ENCODE assay signal across 11 cellular contexts in the genomic region with DNA sequence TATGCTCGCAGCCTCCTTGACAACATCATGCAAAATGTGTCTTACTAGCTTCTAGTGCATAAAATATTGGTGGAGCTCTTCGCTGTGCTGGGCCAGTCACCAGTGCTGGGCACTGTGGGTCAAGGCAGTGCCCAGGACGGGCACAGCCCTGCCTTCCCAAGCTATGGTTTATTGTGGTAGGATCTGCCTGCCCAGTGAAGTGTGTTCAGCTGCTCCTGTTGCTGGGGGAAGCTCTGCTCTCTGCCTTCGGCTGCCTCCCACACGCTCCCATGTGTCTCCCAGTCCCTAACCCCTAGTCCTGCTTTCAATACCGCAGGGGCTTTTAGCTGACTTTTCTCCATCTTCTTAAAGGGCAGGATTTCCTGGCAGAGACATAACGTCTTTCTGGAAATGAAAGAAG. TPM values are rescaled to one million over a fixed set of nuclear protein-coding genes. Genes with fewer than 3 reads are reported as not detected.
DNase-seq lines count a peak whose midpoint lies in the region; ATAC-seq and TF ChIP-seq lines count a peak whose summit lies in the region.
"Had no signal": no experiment of that assay in that cellular context is flagged by ENCODE, and none has a peak within 500 bp of the region (broad histone marks: within the 10 kb centered on the region; RNA-seq: fewer than 3 reads in every experiment).

No MANE protein-coding gene starts in this region.

- H3K9me2 ChIP-seq in PC-3 (replicated peaks; ENCODE audit: low read length) = no peaks in the 10 kb centered on the region

- H3F3A ChIP-seq in PC-3 (ENCODE audit: low read length, unreplicated experiment) = no peaks in the 10 kb centered on the region

- H3K36me3 ChIP-seq in right atrium auricular region (peaks cover 2% of the 10 kb centered on the region), body of pancreas (replicated peaks in 1 of 2; ENCODE audit: insufficient read depth in 1 of 2, low read depth in 2 of 2) (no peaks in the 10 kb centered on the region), mucosa of descending colon (ENCODE audit: low read depth) (no peaks in the 10 kb centered on the region), uterus (no peaks in the 10 kb centered on the region), PC-3 (ENCODE audit: low read depth, low read length) (peaks cover 3% of the 10 kb centered on the region; the same call in 1 of the 2 replicates)

- H4K20me1 ChIP-seq in PC-3 (ENCODE audit: low read length) = no peaks in the 10 kb centered on the region

- intact Hi-C loops in Right ventricle myocardium superior (cut with DNase I) = no loop called here
- intact Hi-C loops in body of pancreas (cut with DNase I) = no loop called here
- intact Hi-C loops in mucosa of descending colon (cut with DNase I, micrococcal nuclease) = no loop called here
- intact Hi-C loops in uterus (cut with DNase I; ENCODE audit: low total_unique reads) = no loop called here
- intact Hi-C loops in PC-3 (cut with micrococcal nuclease) = no loop called here

- POLR2A ChIA-PET in PC-3 (lab: Charles Lee; ENCODE audit: unreplicated experiment) = interaction anchor here (0.6 kb wide), 1 partner anchor 18 kb away, joined by 4 read pairs; no protein-coding TSS in a partner anchor

- no peaks in the 10 kb centered on the region for H3K27me3 ChIP-seq in right atrium auricular region
- no peaks in the 10 kb centered on the region for H3K27me3 ChIP-seq in body of pancreas
- H3K27me3 ChIP-seq in uterus = no peaks in the 10 kb centered on the region
- H3K27me3 ChIP-seq in PC-3 (ENCODE audit: low read length) = no peaks in the 10 kb centered on the region

- WGBS in body of pancreas, 2 donors = 24 to 44% methylated on average over 4 to 7 of the region's 7 CpGs

- no peaks in the 10 kb centered on the region for H3K9me3 ChIP-seq in right atrium auricular region
- H3K9me3 ChIP-seq in body of pancreas = no peaks in the 10 kb centered on the region
- H3K9me3 ChIP-seq in mucosa of descending colon = no peaks in the 10 kb centered on the region
- H3K9me3 ChIP-seq in uterus = no peaks in the 10 kb centered on the region
- no peaks in the 10 kb centered on the region for H3K9me3 ChIP-seq in PC-3 (ENCODE audit: low read length)

- ATAC-seq in Right ventricle myocardium superior (ENCODE audit: poor library complexity) (peak; percentile 36), body of pancreas (peak; percentile 5), mucosa of descending colon (peak; percentile 12), PC-3 (no peak), esophagus mucosa (no peak)
- ATAC-seq: activated CD8-positive, alpha-beta T cell treated with anti-CD3 and anti-CD28 coated beads, Interleukin-2, amount 10 ng/mL, durations not matched to agents 7 days and 5 days had no signal

- TF ChIP-seq POLR2A in body of pancreas (IDR thresholded peaks at IDR 0.05) (no peak), uterus (IDR thresholded peaks at IDR 0.05) (no peak)

- no peak for DNase-seq in Right ventricle myocardium superior
- DNase-seq in right atrium auricular region (ENCODE audit: low spot score) = no peak
- DNase-seq in body of pancreas = peak in 1 of 4 donors; percentile 45
- DNase-seq in mucosa of descending colon = peak in 1 of 3 donors; percentile 34
- DNase-seq in uterus = no peak
- DNase-seq in T-helper 2 cell = no peak
- DNase-seq in PC-3 = no peak
- DNase-seq: activated CD8-positive, alpha-beta T cell treated with anti-CD3 and anti-CD28 coated beads, Interleukin-2, amount 10 ng/mL, durations not matched to agents 7 days and 5 days; activated naive CD4-positive, alpha-beta T cell treated with anti-CD3 and anti-CD28 coated beads, Interleukin-2, amount 50 U/mL, for 16 hours; NCI-H1694 had no signal

- no peak overlapping the region for H3K4me3 ChIP-seq in right atrium auricular region
- no peak overlapping the region for H3K4me3 ChIP-seq in body of pancreas
- no peak overlapping the region for H3K4me3 ChIP-seq in mucosa of descending colon
- H3K4me3 ChIP-seq in uterus = no peak overlapping the region
- no peak overlapping the region for H3K4me3 ChIP-seq in PC-3 (ENCODE audit: low read length)

- no peak overlapping the region for H3K9ac ChIP-seq in PC-3 (ENCODE audit: low read length)

- H3K4me1 ChIP-seq in right atrium auricular region (peaks cover 0 to 34% of the 10 kb centered on the region in 2 donors), body of pancreas (peaks cover 85% of the 10 kb centered on the region), mucosa of descending colon (ENCODE audit: low read depth) (peaks cover 2% of the 10 kb centered on the region), uterus (peaks cover 25 to 31% of the 10 kb centered on the region in 2 donors), PC-3 (ENCODE audit: insufficient read depth, low read length) (peaks cover 6% of the 10 kb centered on the region)

- no TSS peak for BruUV-seq in PC-3 (replicated peaks; lab: Mats Ljungman, UMichigan)

- peak overlapping the region in 1 of 2 donors; percentile 6 for H3K27ac ChIP-seq in right atrium auricular region
- H3K27ac ChIP-seq in body of pancreas = peak overlapping the region; percentile 48 to 88 (median 84)
- peak overlapping the region; percentile 42 to 44 for H3K27ac ChIP-seq in uterus
- H3K27ac ChIP-seq in PC-3 (ENCODE audit: low read length) = no peak overlapping the region

- TF ChIP-seq CTCF in right atrium auricular region (IDR thresholded peaks at IDR 0.05) (no peak), body of pancreas (IDR thresholded peaks at IDR 0.05) (no peak), mucosa of descending colon (IDR thresholded peaks at IDR 0.05) (no peak), uterus (IDR thresholded peaks at IDR 0.05) (no peak), PC-3 (conservative IDR thresholded peaks at IDR 0.05; ENCODE audit: low read depth, low read length) (no peak)

- H2AFZ ChIP-seq in PC-3 (ENCODE audit: low read length) = no peak overlapping the region

- no peak overlapping the region for H3K4me2 ChIP-seq in PC-3 (ENCODE audit: low read length)

- CTCF ChIA-PET in PC-3 (lab: Charles Lee) = no interaction called here

- peaks cover 13% of the 10 kb centered on the region for H3K79me2 ChIP-seq in PC-3 (ENCODE audit: low read length)

RNA-seq across cellular contexts. Expression of gene EPHX1, which starts 15.7 kb away (rescaled TPM):
- total RNA-seq in Right ventricle myocardium superior = 68.6 TPM
- 10 to 100 TPM; 57.7 to 66.0 TPM for total RNA-seq in right atrium auricular region
- 100 to 1,000 TPM; 109 to 136 TPM for total RNA-seq in body of pancreas
- 10 to 100 TPM; 48.8 to 86.3 (median 68.0) TPM for total RNA-seq in mucosa of descending colon
- total RNA-seq in uterus = 100 to 1,000 TPM in 1 of 4 donors, 10 to 100 TPM in 3; 51.2 to 156 (median 55.3) TPM
- 54.6 and 69.2 TPM in 2 replicates for total RNA-seq in PC-3 (2014; rRNA removed)
- total RNA-seq in esophagus mucosa = 89.7 TPM

RNA-seq across cellular contexts. Expression of gene SRP9, which starts 48.0 kb away (rescaled TPM):
- total RNA-seq in Right ventricle myocardium superior = 188 TPM
- 100 to 1,000 TPM; 143 to 216 TPM for total RNA-seq in right atrium auricular region
- total RNA-seq in body of pancreas = 10 to 100 TPM; 48.5 to 86.6 TPM
- 100 to 1,000 TPM; 168 to 208 (median 187) TPM for total RNA-seq in mucosa of descending colon
- total RNA-seq in uterus = 100 to 1,000 TPM; 169 to 551 (median 202) TPM
- total RNA-seq in PC-3 (2014; rRNA removed) = 241 and 306 TPM in 2 replicates
- total RNA-seq in esophagus mucosa = 156 TPM

RNA-seq across cellular contexts. Expression of gene TMEM63A, which starts 56.6 kb away (rescaled TPM):
- total RNA-seq in Right ventricle myocardium superior = 37.0 TPM
- total RNA-seq in right atrium auricular region = 10 to 100 TPM; 16.0 to 19.0 TPM
- total RNA-seq in body of pancreas = 100 to 1,000 TPM; 129 to 217 TPM
- total RNA-seq in mucosa of descending colon = 100 to 1,000 TPM; 115 to 192 (median 147) TPM
- 100 to 1,000 TPM in 1 of 4 donors, 10 to 100 TPM in 3; 11.2 to 125 (median 63.8) TPM for total RNA-seq in uterus
- total RNA-seq in PC-3 (2014; rRNA removed) = 47.5 and 59.3 TPM in 2 replicates
- total RNA-seq in esophagus mucosa = 23.0 TPM

Comparison
In these comparisons a context has a peak if more than half of its experiments do, and no peak if none do; other contexts are left out.
1. ATAC-seq: peak in Right ventricle myocardium superior (single experiment), body of pancreas (single experiment) and mucosa of descending colon (single experiment); none in PC-3 (single experiment) and esophagus mucosa (single experiment).